Comparison of ENCODE assay signal across 20 cellular contexts in the genomic region with DNA sequence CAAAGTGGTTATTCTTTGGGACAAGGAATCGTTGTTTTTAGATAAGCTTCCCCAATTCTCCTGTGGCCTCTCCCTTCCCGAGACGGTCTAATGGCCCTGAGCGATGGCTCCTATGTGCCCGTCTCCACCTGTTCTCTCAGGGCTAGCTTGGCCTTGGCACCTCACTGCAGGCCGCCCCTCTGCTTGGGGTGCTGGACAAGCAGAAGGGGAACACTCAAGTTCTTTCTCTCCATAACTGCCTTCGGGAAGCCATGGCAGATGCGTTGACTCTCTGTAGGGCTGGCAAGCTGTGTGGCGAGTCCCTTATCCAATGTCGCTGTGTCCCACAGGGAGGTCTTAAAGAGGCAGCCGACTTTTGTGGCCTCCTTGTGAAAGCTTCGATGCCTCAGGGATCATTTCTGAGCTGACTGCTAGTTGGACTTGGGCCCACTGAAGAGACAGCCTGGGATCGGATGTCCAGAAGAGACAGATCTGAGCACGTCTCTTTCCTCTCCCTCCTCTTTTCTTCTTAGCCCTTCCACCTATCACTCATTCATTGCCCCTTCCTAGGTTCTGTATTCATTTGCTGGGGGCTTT.
A peak's percentile ranks its signal among the peaks of the same experiment; 100 is the strongest.
DNase-seq lines count a peak whose midpoint lies in the region; ATAC-seq and TF ChIP-seq lines count a peak whose summit lies in the region.
"Had no signal": no experiment of that assay in that cellular context is flagged by ENCODE, and none has a peak within 500 bp of the region (broad histone marks: within the 10 kb centered on the region; RNA-seq: fewer than 3 reads in every experiment).

No MANE protein-coding gene starts in this region.

- DNase-seq in activated naive CD4-positive, alpha-beta T cell treated with anti-CD3 and anti-CD28 coated beads, Interleukin-2, amount 10 ng/mL, durations not matched to agents 7 days and 5 days: peak; percentile 17
- DNase-seq in activated naive CD4-positive, alpha-beta T cell treated with anti-CD3 and anti-CD28 coated beads, Interleukin-2, amount 50 U/mL, for 72 hours (ENCODE audit: low spot score in 2 of 2): no peak
- peak; percentile 49 for DNase-seq in spleen
- DNase-seq in GM20000 (ENCODE audit: low spot score): no peak
- no peak for DNase-seq in activated CD8-positive, alpha-beta memory T cell treated with anti-CD3 and anti-CD28 coated beads, Interleukin-2, amount 10 ng/mL, durations not matched to agents 7 days and 5 days
- DNase-seq in dedifferentiated amniotic fluid mesenchymal stem cell (ENCODE audit: extremely low spot score): no peak
- DNase-seq: 8988T; AML-193; HFFc6; KG1; NCI-H1092; NCI-H1436; NCI-H1930; NCI-H69; NK-92 treated with Interleukin-12 subunit alpha and Interleukin-12 subunit beta, amount 100 ng/mL, for 24 hours had no signal

- H3K4me1 Mint-ChIP-seq in activated naive CD4-positive, alpha-beta T cell treated with anti-CD3 and anti-CD28 coated beads, Interleukin-2, amount 10 ng/mL, durations not matched to agents 7 days and 5 days: peaks cover 34% of the 10 kb centered on the region
- peaks cover 21% of the 10 kb centered on the region for H3K4me1 Mint-ChIP-seq in activated CD8-positive, alpha-beta memory T cell treated with anti-CD3 and anti-CD28 coated beads, Interleukin-2, amount 10 ng/mL, durations not matched to agents 7 days and 5 days

- H3K9me3 ChIP-seq in HEK293 (ENCODE audit: control insufficient read depth, insufficient read depth, low read depth, low read length) (no peaks in the 10 kb centered on the region), gastroesophageal sphincter (no peaks in the 10 kb centered on the region), spleen (no peaks in the 10 kb centered on the region)

- WGBS in gastroesophageal sphincter (ENCODE audit: low coverage in 1 of 2), 2 donors: 71 to 72% methylated on average over 6 to 11 of the region's 14 CpGs
- 80 to 90% (median 86%) methylated on average over 13 to 14 of the region's 14 CpGs for WGBS in spleen, 5 donors

- CTCF ChIA-PET in activated naive CD4-positive, alpha-beta T cell treated with anti-CD3 and anti-CD28 coated beads, Interleukin-2, amount 10 ng/mL, durations not matched to agents 7 days and 5 days (lab: Charles Lee): no interaction called here
- CTCF ChIA-PET in HEK293 (lab: Yijun Ruan, JAX): no interaction called here
- CTCF ChIA-PET in activated CD8-positive, alpha-beta memory T cell treated with anti-CD3 and anti-CD28 coated beads, Interleukin-2, amount 10 ng/mL, durations not matched to agents 7 days and 5 days (lab: Charles Lee): no interaction called here

- no peak overlapping the region for H3K27ac Mint-ChIP-seq in activated naive CD4-positive, alpha-beta T cell treated with anti-CD3 and anti-CD28 coated beads, Interleukin-2, amount 10 ng/mL, durations not matched to agents 7 days and 5 days
- no peak overlapping the region for H3K27ac Mint-ChIP-seq in activated naive CD4-positive, alpha-beta T cell treated with anti-CD3 and anti-CD28 coated beads, Interleukin-2, amount 50 U/mL, for 72 hours
- no peak overlapping the region for H3K27ac Mint-ChIP-seq in activated CD8-positive, alpha-beta memory T cell treated with anti-CD3 and anti-CD28 coated beads, Interleukin-2, amount 10 ng/mL, durations not matched to agents 7 days and 5 days
- H3K27ac Mint-ChIP-seq: HFFc6 had no signal

- H3K27me3 ChIP-seq in gastroesophageal sphincter: no peaks in the 10 kb centered on the region
- H3K27me3 ChIP-seq in spleen (replicated peaks in 1 of 7): no peaks in the 10 kb centered on the region

- no peak overlapping the region for H3K4me3 Mint-ChIP-seq in activated naive CD4-positive, alpha-beta T cell treated with anti-CD3 and anti-CD28 coated beads, Interleukin-2, amount 10 ng/mL, durations not matched to agents 7 days and 5 days
- H3K4me3 Mint-ChIP-seq in activated CD8-positive, alpha-beta memory T cell treated with anti-CD3 and anti-CD28 coated beads, Interleukin-2, amount 10 ng/mL, durations not matched to agents 7 days and 5 days: no peak overlapping the region
- H3K4me3 Mint-ChIP-seq: CD14-positive monocyte, HFFc6 had no signal

- TF ChIP-seq EP300 in gastroesophageal sphincter (IDR thresholded peaks at IDR 0.05): no peak

- H3K4me3 ChIP-seq in HEK293 (ENCODE audit: low read depth, low read length) (no peak overlapping the region), gastroesophageal sphincter (no peak overlapping the region), spleen (no peak overlapping the region)

- no peaks in the 10 kb centered on the region for H3K27me3 Mint-ChIP-seq in activated naive CD4-positive, alpha-beta T cell treated with anti-CD3 and anti-CD28 coated beads, Interleukin-2, amount 10 ng/mL, durations not matched to agents 7 days and 5 days
- no peaks in the 10 kb centered on the region for H3K27me3 Mint-ChIP-seq in activated CD8-positive, alpha-beta memory T cell treated with anti-CD3 and anti-CD28 coated beads, Interleukin-2, amount 10 ng/mL, durations not matched to agents 7 days and 5 days

- no peaks in the 10 kb centered on the region for H3K9me3 Mint-ChIP-seq in activated naive CD4-positive, alpha-beta T cell treated with anti-CD3 and anti-CD28 coated beads, Interleukin-2, amount 10 ng/mL, durations not matched to agents 7 days and 5 days
- H3K9me3 Mint-ChIP-seq in activated naive CD4-positive, alpha-beta T cell treated with anti-CD3 and anti-CD28 coated beads, Interleukin-2, amount 50 U/mL, for 72 hours: no peaks in the 10 kb centered on the region
- H3K9me3 Mint-ChIP-seq in activated CD8-positive, alpha-beta memory T cell treated with anti-CD3 and anti-CD28 coated beads, Interleukin-2, amount 10 ng/mL, durations not matched to agents 7 days and 5 days (ENCODE audit: low read depth): no peaks in the 10 kb centered on the region
- H3K9me3 Mint-ChIP-seq: HFFc6 had no signal

- no peak overlapping the region for H3K27ac ChIP-seq in HEK293 (ENCODE audit: extremely low read depth, low read depth, low read length)
- H3K27ac ChIP-seq in gastroesophageal sphincter: peak overlapping the region in 3 of 4 donors; percentile 10 to 76 (median 33)
- peak overlapping the region in 3 of 8 donors; percentile 11 to 50 (median 33) for H3K27ac ChIP-seq in spleen
- H3K27ac ChIP-seq: RWPE1 had no signal

- POLR2A ChIA-PET in HEK293 (lab: Yijun Ruan, JAX): no interaction called here

- H3K36me3 Mint-ChIP-seq in activated naive CD4-positive, alpha-beta T cell treated with anti-CD3 and anti-CD28 coated beads, Interleukin-2, amount 10 ng/mL, durations not matched to agents 7 days and 5 days: peaks cover 3% of the 10 kb centered on the region
- H3K36me3 Mint-ChIP-seq in activated naive CD4-positive, alpha-beta T cell treated with anti-CD3 and anti-CD28 coated beads, Interleukin-2, amount 50 U/mL, for 72 hours: no peaks in the 10 kb centered on the region
- no peaks in the 10 kb centered on the region for H3K36me3 Mint-ChIP-seq in activated CD8-positive, alpha-beta memory T cell treated with anti-CD3 and anti-CD28 coated beads, Interleukin-2, amount 10 ng/mL, durations not matched to agents 7 days and 5 days

- intact Hi-C loops in spleen (cut with DNase I; ENCODE audit: low total_unique reads): no loop called here

- ATAC-seq in activated naive CD4-positive, alpha-beta T cell treated with anti-CD3 and anti-CD28 coated beads, Interleukin-2, amount 50 U/mL, for 72 hours: no peak
- no peak for ATAC-seq in gastroesophageal sphincter
- ATAC-seq in activated CD8-positive, alpha-beta memory T cell treated with anti-CD3 and anti-CD28 coated beads, Interleukin-2, amount 10 ng/mL, durations not matched to agents 7 days and 5 days: no peak
- ATAC-seq: SK-N-SH treated with all-trans-retinoic acid at 6 μM for 48 hours had no signal

- H3K4me1 ChIP-seq in HEK293 (ENCODE audit: control insufficient read depth, insufficient read depth, low read length): 0 out of 2 replicates have a peak, but pooled peaks cover 2% of the 10 kb centered on the region
- H3K4me1 ChIP-seq in gastroesophageal sphincter: peaks cover 0 to 81% (median 30%) of the 10 kb centered on the region in 3 donors
- peaks cover 20 to 82% (median 64%) of the 10 kb centered on the region in 6 donors for H3K4me1 ChIP-seq in spleen

- no peak for TF ChIP-seq CTCF in HEK293 (tag by site-specific recombination; IDR thresholded peaks at IDR 0.05)
- TF ChIP-seq CTCF in gastroesophageal sphincter (IDR thresholded peaks at IDR 0.05): no peak
- no peak for TF ChIP-seq CTCF in spleen (IDR thresholded peaks at IDR 0.05 in 8 of 11, conservative IDR thresholded peaks at IDR 0.05 in 3 of 11)
- TF ChIP-seq CTCF in GM20000 (IDR thresholded peaks at IDR 0.05; ENCODE audit: extremely low read depth, missing control alignments): no peak

- no peak for TF ChIP-seq POLR2A in gastroesophageal sphincter (IDR thresholded peaks at IDR 0.05)
- no peak for TF ChIP-seq POLR2A in spleen (IDR thresholded peaks at IDR 0.05)

- no peaks in the 10 kb centered on the region for H3K36me3 ChIP-seq in HEK293 (ENCODE audit: control insufficient read depth in 2 of 2, insufficient read depth in 1 of 2, low read length in 2 of 2)
- H3K36me3 ChIP-seq in gastroesophageal sphincter: no peaks in the 10 kb centered on the region
- H3K36me3 ChIP-seq in spleen: no peaks in the 10 kb centered on the region

TF ChIP-seq in HEK293, 187 proteins besides CTCF, POLR2A, EP300 and RAD21:
- TF ChIP-seq ZNF394 (tag by site-specific recombination; IDR thresholded peaks at IDR 0.05; ENCODE audit: borderline replicate concordance) (no peak), ZNF660 (tag by site-specific recombination; IDR thresholded peaks at IDR 0.05) (no peak)
- TF ChIP-seq, protein P1, sequence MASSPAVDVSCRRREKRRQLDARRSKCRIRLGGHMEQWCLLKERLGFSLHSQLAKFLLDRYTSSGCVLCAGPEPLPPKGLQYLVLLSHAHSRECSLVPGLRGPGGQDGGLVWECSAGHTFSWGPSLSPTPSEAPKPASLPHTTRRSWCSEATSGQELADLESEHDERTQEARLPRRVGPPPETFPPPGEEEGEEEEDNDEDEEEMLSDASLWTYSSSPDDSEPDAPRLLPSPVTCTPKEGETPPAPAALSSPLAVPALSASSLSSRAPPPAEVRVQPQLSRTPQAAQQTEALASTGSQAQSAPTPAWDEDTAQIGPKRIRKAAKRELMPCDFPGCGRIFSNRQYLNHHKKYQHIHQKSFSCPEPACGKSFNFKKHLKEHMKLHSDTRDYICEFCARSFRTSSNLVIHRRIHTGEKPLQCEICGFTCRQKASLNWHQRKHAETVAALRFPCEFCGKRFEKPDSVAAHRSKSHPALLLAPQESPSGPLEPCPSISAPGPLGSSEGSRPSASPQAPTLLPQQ (tag by site-specific recombination; IDR thresholded peaks at IDR 0.05): 0 out of 2 replicates have a peak, but pooled peaks have one; percentile 43

Comparison
In these comparisons a context has a peak if more than half of its experiments do, and no peak if none do; other contexts are left out.
1. DNase-seq: peak in activated naive CD4-positive, alpha-beta T cell treated with anti-CD3 and anti-CD28 coated beads, Interleukin-2, amount 10 ng/mL, durations not matched to agents 7 days and 5 days (single experiment) and spleen (single experiment); none in activated naive CD4-positive, alpha-beta T cell treated with anti-CD3 and anti-CD28 coated beads, Interleukin-2, amount 50 U/mL, for 72 hours (0 of 2), GM20000 (single experiment), activated CD8-positive, alpha-beta memory T cell treated with anti-CD3 and anti-CD28 coated beads, Interleukin-2, amount 10 ng/mL, durations not matched to agents 7 days and 5 days (single experiment) and dedifferentiated amniotic fluid mesenchymal stem cell (single experiment).